Comparison of ENCODE assay signal across 8 cellular contexts in the genomic region with DNA sequence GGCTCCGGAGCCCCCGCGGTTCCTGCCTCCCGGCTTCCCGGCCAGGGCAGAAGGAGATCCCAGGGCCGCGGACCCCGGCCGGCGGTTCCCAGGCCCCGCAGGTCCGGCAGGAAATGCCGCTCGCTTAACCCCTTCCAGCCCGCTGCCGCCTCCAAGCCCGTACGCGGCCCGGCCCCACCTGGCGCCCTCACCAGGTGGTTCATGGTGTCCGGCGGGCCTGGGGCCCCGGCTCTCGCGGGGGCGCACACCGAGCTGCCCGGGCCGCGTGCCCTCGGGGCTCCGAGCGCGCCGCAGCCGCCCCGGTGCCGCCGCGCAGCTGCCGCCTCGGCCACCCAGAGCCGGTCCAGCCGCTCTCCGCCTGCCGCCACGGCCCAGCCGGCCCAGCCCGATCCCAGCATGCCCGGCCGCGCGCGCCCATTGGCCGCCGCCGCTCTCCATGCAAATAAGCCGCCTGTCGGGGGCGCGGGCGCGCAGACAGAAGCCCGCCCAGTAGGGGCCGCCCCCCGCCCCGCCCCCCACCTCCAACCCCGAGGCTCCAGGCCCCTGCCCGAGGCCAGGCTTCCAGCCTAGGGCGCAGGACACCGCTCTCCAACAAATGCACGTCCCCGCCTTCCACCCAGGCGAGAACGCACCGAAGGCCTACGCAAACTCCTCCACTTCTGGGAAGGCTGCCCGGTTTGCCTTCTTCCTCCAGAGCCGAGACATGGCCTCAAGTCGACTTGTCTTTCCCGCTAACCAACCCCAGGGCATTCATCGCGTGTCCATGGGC. TPM values are rescaled to one million over a fixed set of nuclear protein-coding genes. Genes with fewer than 3 reads are reported as not detected.
A peak's percentile ranks its signal among the peaks of the same experiment; 100 is the strongest.
DNase-seq lines count a peak whose midpoint lies in the region; ATAC-seq and TF ChIP-seq lines count a peak whose summit lies in the region.

A gene with protein sequence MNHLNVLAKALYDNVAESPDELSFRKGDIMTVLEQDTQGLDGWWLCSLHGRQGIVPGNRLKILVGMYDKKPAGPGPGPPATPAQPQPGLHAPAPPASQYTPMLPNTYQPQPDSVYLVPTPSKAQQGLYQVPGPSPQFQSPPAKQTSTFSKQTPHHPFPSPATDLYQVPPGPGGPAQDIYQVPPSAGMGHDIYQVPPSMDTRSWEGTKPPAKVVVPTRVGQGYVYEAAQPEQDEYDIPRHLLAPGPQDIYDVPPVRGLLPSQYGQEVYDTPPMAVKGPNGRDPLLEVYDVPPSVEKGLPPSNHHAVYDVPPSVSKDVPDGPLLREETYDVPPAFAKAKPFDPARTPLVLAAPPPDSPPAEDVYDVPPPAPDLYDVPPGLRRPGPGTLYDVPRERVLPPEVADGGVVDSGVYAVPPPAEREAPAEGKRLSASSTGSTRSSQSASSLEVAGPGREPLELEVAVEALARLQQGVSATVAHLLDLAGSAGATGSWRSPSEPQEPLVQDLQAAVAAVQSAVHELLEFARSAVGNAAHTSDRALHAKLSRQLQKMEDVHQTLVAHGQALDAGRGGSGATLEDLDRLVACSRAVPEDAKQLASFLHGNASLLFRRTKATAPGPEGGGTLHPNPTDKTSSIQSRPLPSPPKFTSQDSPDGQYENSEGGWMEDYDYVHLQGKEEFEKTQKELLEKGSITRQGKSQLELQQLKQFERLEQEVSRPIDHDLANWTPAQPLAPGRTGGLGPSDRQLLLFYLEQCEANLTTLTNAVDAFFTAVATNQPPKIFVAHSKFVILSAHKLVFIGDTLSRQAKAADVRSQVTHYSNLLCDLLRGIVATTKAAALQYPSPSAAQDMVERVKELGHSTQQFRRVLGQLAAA (minus strand): TSS at position 345 of the 769 bp plus-strand sequence. CDS start 142 bp downstream, at position 203.

- no peaks in the 10 kb centered on the region for H3K27me3 Mint-ChIP-seq in osteocyte (ENCODE audit: unreplicated experiment)

- H3K27me3 ChIP-seq in BLaER1 (peaks cover 75% of the 10 kb centered on the region), cardiac muscle cell (no peaks in the 10 kb centered on the region)

- DNase-seq in NCI-H2227 treated with DMSO at 0.1 percent for 48 hours (lab: John Stamatoyannopoulos, UW) = peak; percentile 52
- DNase-seq in amniotic epithelial cell (ENCODE audit: low read depth) = peak; percentile 94
- DNase-seq in cardiac muscle cell (ENCODE audit: low read depth in 1 of 2, low spot score in 1 of 2) = peak; percentile 96
- DNase-seq in osteocyte (ENCODE audit: extremely low spot score, unreplicated experiment) = peak; percentile 95
- DNase-seq in OCI-M2 (lab: John Stamatoyannopoulos, UW; ENCODE audit: unreplicated experiment) = no peak

- H3K4me1 ChIP-seq in BLaER1 = peaks cover 29% of the 10 kb centered on the region
- H3K4me1 ChIP-seq in cardiac muscle cell (ENCODE audit: low read depth) = peaks cover 56% of the 10 kb centered on the region

- peak within 1 kb of the TSS; percentile 86 for H3K4me3 Mint-ChIP-seq in osteocyte (ENCODE audit: unreplicated experiment)

- H3K4me3 ChIP-seq in BLaER1 (peak within 1 kb of the TSS; percentile 70), cardiac muscle cell (peak within 1 kb of the TSS; percentile 67)

- H3K27ac Mint-ChIP-seq in osteocyte (ENCODE audit: unreplicated experiment) = peak within 1 kb of the TSS; percentile 94

- H3K36me3 ChIP-seq in BLaER1 (no peaks in the 10 kb centered on the region), cardiac muscle cell (no peaks in the 10 kb centered on the region)

- H3K4me1 Mint-ChIP-seq in osteocyte (ENCODE audit: unreplicated experiment) = peaks cover 89% of the 10 kb centered on the region

- peak within 1 kb of the TSS; percentile 99 for H3K4me2 ChIP-seq in BLaER1

- TF ChIP-seq CTCF in cardiac muscle cell (IDR thresholded peaks at IDR 0.05; ENCODE audit: low read depth, low read length) (no peak), osteocyte (IDR thresholded peaks at IDR 0.05) (peak; percentile 30)

- no peaks in the 10 kb centered on the region for H3K9me3 Mint-ChIP-seq in osteocyte (ENCODE audit: unreplicated experiment)

- peak within 1 kb of the TSS; percentile 38; the same call in 1 of the 2 replicates for H3K9ac ChIP-seq in BLaER1

- H4K20me1 ChIP-seq in BLaER1 = peaks cover 88% of the 10 kb centered on the region

- peak; percentile 80 for ATAC-seq in GM18498 (IDR thresholded peaks at IDR 0.05; ENCODE audit: unreplicated experiment)
- ATAC-seq in HG02840 (IDR thresholded peaks at IDR 0.05; ENCODE audit: low FRiP score, unreplicated experiment) = peak; percentile 56

- H3K27ac ChIP-seq in BLaER1 (no peak within 1 kb of the TSS), cardiac muscle cell (peak within 1 kb of the TSS; percentile 91)

- H3K36me3 Mint-ChIP-seq in osteocyte (ENCODE audit: unreplicated experiment) = no peaks in the 10 kb centered on the region

- H3K9me3 ChIP-seq in BLaER1 (no peaks in the 10 kb centered on the region), cardiac muscle cell (ENCODE audit: low read depth) (no peaks in the 10 kb centered on the region)

RNA-seq across cellular contexts. Expression of the gene that starts here (rescaled TPM):
- total RNA-seq in cardiac muscle cell (105 and 121 TPM in 2 replicates), osteocyte (126 and 138 TPM in 2 replicates)
- polyA plus RNA-seq in cardiac muscle cell = 83.7 and 106 TPM in 2 replicates
